ENCODE assay signal across 8 cellular contexts in genomic region chr20:45909817-45910669, GRCh38. TPM values are rescaled to one million over a fixed set of nuclear protein-coding genes. Genes with fewer than 3 reads are reported as not detected.
A peak's percentile ranks its signal among the peaks of the same experiment; 100 is the strongest.
DNase-seq lines count a peak whose midpoint lies in the region; ATAC-seq and TF ChIP-seq lines count a peak whose summit lies in the region.

No MANE protein-coding gene starts in this region.

- no peaks in the 10 kb centered on the region for H3F3A ChIP-seq in Loucy (ENCODE audit: low read depth)

- H3K27me3 ChIP-seq in Loucy (ENCODE audit: insufficient read depth, low read length, poor library complexity, severe bottlenecking): no peaks in the 10 kb centered on the region

- peaks cover 7% of the 10 kb centered on the region for H3K36me3 Mint-ChIP-seq in neural crest cell (ENCODE audit: low read depth)

- H3K9me3 ChIP-seq in Loucy (ENCODE audit: insufficient read depth, low read depth, low read length): no peaks in the 10 kb centered on the region

- DNase-seq in CD1c-positive myeloid dendritic cell (ENCODE audit: extremely low spot score): peak; percentile 70
- no peak for DNase-seq in caudate nucleus (lab: John Stamatoyannopoulos, UW)
- DNase-seq in neural crest cell (ENCODE audit: low read depth, low spot score): no peak
- no peak for DNase-seq in NCI-H1417 (lab: John Stamatoyannopoulos, UW)
- DNase-seq in stimulated activated CD4-positive, alpha-beta T cell treated with anti-CD3 and anti-CD28 coated beads, Interleukin-4, amount 100 ng/mL, for 24 hours: no peak

- H3K36me3 ChIP-seq in Loucy (ENCODE audit: insufficient read depth, low read length): no peaks in the 10 kb centered on the region

- H3K9ac ChIP-seq in Loucy (ENCODE audit: low read depth, low read length, poor library complexity, severe bottlenecking): no peak overlapping the region

- TF ChIP-seq CTCF in Loucy (conservative IDR thresholded peaks at IDR 0.05; ENCODE audit: low read length) (no peak), neural crest cell (conservative IDR thresholded peaks at IDR 0.05) (no peak)

- peak overlapping the region; percentile 87 for H3K27ac ChIP-seq in caudate nucleus (ENCODE audit: low read depth, low read length)

- no peaks in the 10 kb centered on the region for H3K79me2 ChIP-seq in Loucy (ENCODE audit: insufficient read depth, low read length)

- peak overlapping the region; percentile 67 for H3K4me3 ChIP-seq in Loucy (ENCODE audit: low read length, poor library complexity, severe bottlenecking)

- no peaks in the 10 kb centered on the region for H4K20me1 ChIP-seq in Loucy (ENCODE audit: insufficient read depth, low read length, poor library complexity, severe bottlenecking)

- H3K4me3 Mint-ChIP-seq in neural crest cell: peak overlapping the region; percentile 77

- H3K27ac Mint-ChIP-seq in neural crest cell (ENCODE audit: unreplicated experiment): peak overlapping the region; percentile 57

- H3K4me1 Mint-ChIP-seq in neural crest cell: peaks cover 20% of the 10 kb centered on the region

- H3K4me1 ChIP-seq in Loucy (ENCODE audit: insufficient read depth, low read length, poor library complexity, severe bottlenecking): peaks cover 9% of the 10 kb centered on the region

- no peaks in the 10 kb centered on the region for H3K9me3 Mint-ChIP-seq in neural crest cell

- ATAC-seq in GM19463 (IDR thresholded peaks at IDR 0.05; ENCODE audit: unreplicated experiment) (no peak), HG02642 (IDR thresholded peaks at IDR 0.05; ENCODE audit: poor library complexity, unreplicated experiment) (no peak)

- peak overlapping the region; percentile 51 for H3K4me2 ChIP-seq in Loucy (ENCODE audit: low read depth, low read length, poor library complexity, severe bottlenecking)

- no peaks in the 10 kb centered on the region for H3K9me2 ChIP-seq in Loucy (replicated peaks; ENCODE audit: low read depth, low read length)

- H3K27me3 Mint-ChIP-seq in neural crest cell (ENCODE audit: low read depth): peaks cover 3% of the 10 kb centered on the region

- peak overlapping the region; percentile 30 for H2AFZ ChIP-seq in Loucy (ENCODE audit: low read length)

RNA-seq across cellular contexts. Expression of gene PLTP, which starts 1.9 kb away (rescaled TPM):
- total RNA-seq in neural crest cell: 56.6 and 61.0 TPM in 2 replicates

RNA-seq across cellular contexts. Expression of gene CTSA, which starts 18.9 kb away (rescaled TPM):
- 49.7 and 55.3 TPM in 2 replicates for total RNA-seq in neural crest cell

RNA-seq across cellular contexts. Expression of gene NEURL2, which starts 19.0 kb away (rescaled TPM):
- 3.3 and 3.5 TPM in 2 replicates for total RNA-seq in neural crest cell

RNA-seq across cellular contexts. Expression of gene SPATA25, which starts 22.6 kb away (rescaled TPM):
- total RNA-seq in neural crest cell: 0.41 and 2.2 TPM in 2 replicates

RNA-seq across cellular contexts. Expression of gene PCIF1, which starts 24.4 kb away (rescaled TPM):
- 36.4 and 36.5 TPM in 2 replicates for total RNA-seq in neural crest cell
